ENCODE assay signal across 8 cellular contexts in genomic region chr12:124774462-124775167, GRCh38.
DNase-seq lines count a peak whose midpoint lies in the region; ATAC-seq and TF ChIP-seq lines count a peak whose summit lies in the region.

No MANE protein-coding gene starts in this region.

- no peaks in the 10 kb centered on the region for H3K9me3 Mint-ChIP-seq in naive B cell

- H3K27ac ChIP-seq in ACC112 (ENCODE audit: low read depth, low read length): peak overlapping the region; percentile 95
- peak overlapping the region; percentile 70 to 83 for H3K27ac ChIP-seq in breast epithelium
- peak overlapping the region; percentile 2 for H3K27ac ChIP-seq in substantia nigra (ENCODE audit: low read depth, low read length, poor library complexity, severe bottlenecking)

- H3K4me3 ChIP-seq in ACC112 (ENCODE audit: low read depth, low read length) (peak overlapping the region; percentile 69), breast epithelium (peak overlapping the region; percentile 4 to 56 (median 31))

- no peaks in the 10 kb centered on the region for H3K79me2 ChIP-seq in ACC112 (ENCODE audit: control insufficient read depth, insufficient read depth, low read length, unreplicated experiment)

- DNase-seq in T-helper 17 cell (no peak), breast epithelium (ENCODE audit: low spot score in 2 of 2) (no peak), naive B cell (no peak), substantia nigra (lab: John Stamatoyannopoulos, UW) (peak in 22 of 49 donors; percentile 12 to 77 (median 32)), kidney glomerular epithelial cell (lab: John Stamatoyannopoulos, UW) (no peak)

- ATAC-seq in GM18873 (IDR thresholded peaks at IDR 0.05; ENCODE audit: low FRiP score, unreplicated experiment): peak; percentile 72
- peak; percentile 79 for ATAC-seq in HG03095 (IDR thresholded peaks at IDR 0.05; ENCODE audit: unreplicated experiment)
- peak; percentile 82 for ATAC-seq in T-helper 17 cell
- ATAC-seq in naive B cell (ENCODE audit: low read depth in 2 of 2): peak; percentile 72 to 76

- H2AFZ ChIP-seq in ACC112 (ENCODE audit: low read length, unreplicated experiment): peak overlapping the region; percentile 16

- TF ChIP-seq POLR2A in breast epithelium (IDR thresholded peaks at IDR 0.05): no peak

- H3K27me3 ChIP-seq in ACC112 (ENCODE audit: insufficient read depth, low read length) (no peaks in the 10 kb centered on the region), breast epithelium (no peaks in the 10 kb centered on the region)

- H3K27me3 Mint-ChIP-seq in T-helper 17 cell (peaks cover 16% of the 10 kb centered on the region), naive B cell (peaks cover 8 to 23% (median 17%) of the 10 kb centered on the region in 3 donors)

- H3K36me3 ChIP-seq in ACC112 (ENCODE audit: insufficient read depth, low read length) (no peaks in the 10 kb centered on the region), breast epithelium (no peaks in the 10 kb centered on the region)

- H3K36me3 Mint-ChIP-seq in T-helper 17 cell (ENCODE audit: low read depth) (peaks cover 2% of the 10 kb centered on the region), naive B cell (no peaks in the 10 kb centered on the region)

- H3K4me3 Mint-ChIP-seq in T-helper 17 cell (peak overlapping the region; percentile 82), naive B cell (peak overlapping the region in 7 of 8 donors; percentile 31 to 81 (median 56))

- no peak for TF ChIP-seq CTCF in breast epithelium (IDR thresholded peaks at IDR 0.05)

- H3K27ac Mint-ChIP-seq in T-helper 17 cell (peak overlapping the region; percentile 56), naive B cell (peak overlapping the region in 5 of 6 donors; percentile 29 to 82 (median 48))

- H3K4me1 Mint-ChIP-seq in T-helper 17 cell (peaks cover 18% of the 10 kb centered on the region), naive B cell (peaks cover 17 to 40% (median 31%) of the 10 kb centered on the region in 3 donors)

- H3K4me1 ChIP-seq in ACC112 (ENCODE audit: control insufficient read depth, insufficient read depth, low read length, unreplicated experiment) (peaks cover 27% of the 10 kb centered on the region), breast epithelium (peaks cover 5 to 7% of the 10 kb centered on the region in 2 donors)

- intact Hi-C loops in breast epithelium (cut with DNase I; ENCODE audit: low total_unique reads): loop anchor here (5.0 to 10.0 kb wide), 2 partner anchors 410 to 737 kb away; no protein-coding TSS in a partner anchor

- no peaks in the 10 kb centered on the region for H3K9me3 ChIP-seq in T-helper 17 cell (ENCODE audit: control insufficient read depth, low read length, poor library complexity, severe bottlenecking)
- H3K9me3 ChIP-seq in breast epithelium: no peaks in the 10 kb centered on the region

Comparison
In these comparisons a context has a peak if more than half of its experiments do, and no peak if none do; other contexts are left out.
1. H3K27ac ChIP-seq: peak in every context shown above with its lines; median percentile 95 in ACC112; 76 in breast epithelium; 2 in substantia nigra.